ENCODE assay signal across 9 cellular contexts in the genomic region with DNA sequence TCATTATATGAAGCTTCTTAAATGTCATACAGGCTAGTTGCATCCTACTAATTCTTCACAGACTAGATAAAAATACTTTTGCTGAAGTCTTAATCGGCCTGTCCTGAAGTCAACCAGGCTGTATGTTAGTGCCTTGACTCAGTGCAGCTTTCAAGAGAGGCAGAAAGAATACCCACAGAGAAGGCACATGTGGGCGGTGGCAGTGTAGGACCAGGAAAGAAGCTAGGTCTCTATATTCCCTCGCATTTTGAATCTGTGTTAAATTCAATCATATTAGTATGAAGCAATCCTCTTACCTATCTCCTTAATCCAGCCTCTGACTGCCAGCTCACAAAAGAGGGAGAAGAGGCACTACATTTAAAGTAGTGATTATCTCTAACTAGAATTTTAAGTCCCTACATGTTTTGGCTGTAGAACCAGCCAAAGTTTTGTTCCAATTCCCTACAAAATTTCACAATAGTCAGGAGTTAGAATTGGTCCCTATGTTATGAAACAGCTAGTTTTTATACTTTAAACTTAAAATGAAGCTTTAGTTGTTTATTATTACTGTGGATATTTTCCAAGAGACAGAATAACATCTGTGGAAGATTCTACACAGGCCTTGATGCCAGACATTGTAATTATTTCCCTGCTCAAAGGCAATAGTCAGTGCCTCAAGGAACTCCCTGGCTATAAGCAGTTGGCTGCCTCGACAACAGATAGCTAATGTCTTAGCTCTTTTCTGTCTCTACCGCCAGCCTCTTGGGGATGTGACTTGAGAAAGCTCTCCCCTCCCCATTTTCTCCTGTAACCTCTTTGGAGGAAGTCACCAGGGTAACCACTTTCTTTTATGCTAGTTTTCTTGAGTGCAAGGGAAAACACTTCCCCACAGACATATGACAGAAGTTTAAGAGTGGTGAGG. TPM values are rescaled to one million over a fixed set of nuclear protein-coding genes. Genes with fewer than 3 reads are reported as not detected.
DNase-seq lines count a peak whose midpoint lies in the region; ATAC-seq, FAIRE-seq and TF ChIP-seq lines count a peak whose summit lies in the region.
"Had no signal": no experiment of that assay in that cellular context is flagged by ENCODE, and none has a peak within 500 bp of the region (broad histone marks: within the 10 kb centered on the region; RNA-seq: fewer than 3 reads in every experiment).

No MANE protein-coding gene starts in this region.

- H3K4me3 ChIP-seq in fibroblast of mammary gland (ENCODE audit: control insufficient read depth, low read depth, low read length) = no peak overlapping the region
- H3K4me3 ChIP-seq in small intestine (ENCODE audit: low read depth in 1 of 2, low read length in 2 of 2) = no peak overlapping the region
- H3K4me3 ChIP-seq in PC-3 (ENCODE audit: low read length) = no peak overlapping the region

- no peak for TF ChIP-seq CTCF in fibroblast of mammary gland (conservative IDR thresholded peaks at IDR 0.05; ENCODE audit: control insufficient read depth, insufficient read depth, low read depth, low read length)
- no peak for TF ChIP-seq CTCF in PC-3 (conservative IDR thresholded peaks at IDR 0.05; ENCODE audit: low read depth, low read length)

- no peak for FAIRE-seq in small intestine (lab: Jason Lieb, UNC)

- peaks cover 12 to 19% of the 10 kb centered on the region in 2 donors for H3K4me1 ChIP-seq in small intestine (ENCODE audit: control insufficient read depth in 2 of 2, insufficient read depth in 1 of 2, low read depth in 1 of 2, low read length in 1 of 2)
- H3K4me1 ChIP-seq in PC-3 (ENCODE audit: insufficient read depth, low read length) = no peaks in the 10 kb centered on the region

- no peaks in the 10 kb centered on the region for H3K79me2 ChIP-seq in PC-3 (ENCODE audit: low read length)

- no peak overlapping the region for H3K4me2 ChIP-seq in PC-3 (ENCODE audit: low read length)

- H2AFZ ChIP-seq in PC-3 (ENCODE audit: low read length) = no peak overlapping the region

- H3K36me3 ChIP-seq in small intestine (ENCODE audit: control insufficient read depth in 2 of 2, insufficient read depth in 2 of 2, low read length in 2 of 2) (no peaks in the 10 kb centered on the region), PC-3 (ENCODE audit: low read depth, low read length) (no peaks in the 10 kb centered on the region)

- ATAC-seq in PC-3 = no peak
- ATAC-seq in HG02798 (IDR thresholded peaks at IDR 0.05; ENCODE audit: poor library complexity, unreplicated experiment) = no peak

- POLR2A ChIA-PET in PC-3 (lab: Charles Lee; ENCODE audit: unreplicated experiment) = interaction anchor here (0.7 kb wide), 1 partner anchor 10 kb away, joined by 4 read pairs; no protein-coding TSS in a partner anchor

- intact Hi-C loops in PC-3 (cut with micrococcal nuclease) = no loop called here

- no TSS peak for BruUV-seq in PC-3 (replicated peaks; lab: Mats Ljungman, UMichigan)

- H3K9ac ChIP-seq in PC-3 (ENCODE audit: low read length) = no peak overlapping the region

- H3K9me2 ChIP-seq in PC-3 (replicated peaks; ENCODE audit: low read length) = no peaks in the 10 kb centered on the region

- H3K27me3 ChIP-seq in small intestine (ENCODE audit: control insufficient read depth in 2 of 2, insufficient read depth in 2 of 2, low read length in 2 of 2) = no peaks in the 10 kb centered on the region
- no peaks in the 10 kb centered on the region for H3K27me3 ChIP-seq in PC-3 (ENCODE audit: low read length)

- CTCF ChIA-PET in PC-3 (lab: Charles Lee) = no interaction called here

- H3K27ac ChIP-seq in small intestine (ENCODE audit: low read depth in 1 of 2, low read length in 1 of 2) (peak overlapping the region; percentile 32 to 63), PC-3 (ENCODE audit: low read length) (no peak overlapping the region)

- no peaks in the 10 kb centered on the region for H3F3A ChIP-seq in PC-3 (ENCODE audit: low read length, unreplicated experiment)

- 56 to 87% (median 79%) methylated on average over 5 of the region's 5 CpGs for WGBS in small intestine, 3 donors

- DNase-seq in GM04503 (ENCODE audit: low read depth) = peak; percentile 65
- DNase-seq in T follicular helper cell (ENCODE audit: low read depth) = peak; percentile 28
- peak; percentile 73 for DNase-seq in fibroblast of mammary gland (ENCODE audit: low read depth)
- DNase-seq in small intestine = peak; percentile 9
- DNase-seq in NCI-H146 treated with DMSO at 0.1 percent for 48 hours (lab: John Stamatoyannopoulos, UW; ENCODE audit: unreplicated experiment) = no peak
- no peak for DNase-seq in PC-3
- no peak for DNase-seq in amniotic stem cell (lab: John Stamatoyannopoulos, UW)
- DNase-seq: NCI-H2171 treated with DMSO at 0.1 percent for 48 hours had no signal

- H4K20me1 ChIP-seq in PC-3 (ENCODE audit: low read length) = no peaks in the 10 kb centered on the region

- no peaks in the 10 kb centered on the region for H3K9me3 ChIP-seq in small intestine (ENCODE audit: control insufficient read depth, low read depth)
- no peaks in the 10 kb centered on the region for H3K9me3 ChIP-seq in PC-3 (ENCODE audit: low read length)

RNA-seq across cellular contexts. Expression of gene CRTC3, which starts 31.9 kb away (rescaled TPM):
- polyA plus RNA-seq in small intestine = 10 to 100 TPM in 1 of 3 donors, 1 to 10 TPM in 2; 3.8 to 11.1 (median 5.9) TPM
- total RNA-seq in PC-3 (2014; rRNA removed) = 12.4 and 18.8 TPM in 2 replicates

Comparison
In these comparisons a context has a peak if more than half of its experiments do, and no peak if none do; other contexts are left out.
1. DNase-seq: peak in GM04503 (single experiment), T follicular helper cell (single experiment), fibroblast of mammary gland (single experiment) and small intestine (single experiment); none in NCI-H146 treated with DMSO at 0.1 percent for 48 hours (single experiment), PC-3 (single experiment) and amniotic stem cell (single experiment).